18 cellular contexts compared by ENCODE assay signal in genomic region chr13:31274345-31274870, GRCh38.
DNase-seq lines count a peak whose midpoint lies in the region; ATAC-seq and TF ChIP-seq lines count a peak whose summit lies in the region.
"Had no signal": no experiment of that assay in that cellular context is flagged by ENCODE, and none has a peak within 500 bp of the region (broad histone marks: within the 10 kb centered on the region; RNA-seq: fewer than 3 reads in every experiment).

No MANE protein-coding gene starts in this region.

- no peak overlapping the region for H3K4me3 Mint-ChIP-seq in endodermal cell
- no peak overlapping the region for H3K4me3 Mint-ChIP-seq in nephron progenitor cell
- H3K4me3 Mint-ChIP-seq: CD4-positive, alpha-beta memory T cell had no signal

- peak overlapping the region; percentile 83 for H3K27ac ChIP-seq in endodermal cell (ENCODE audit: low read depth, low read length)
- H3K27ac ChIP-seq in foreskin keratinocyte = no peak overlapping the region
- H3K27ac ChIP-seq: KMS-11 had no signal

- no peak for TF ChIP-seq CTCF in endodermal cell (conservative IDR thresholded peaks at IDR 0.05)
- TF ChIP-seq CTCF in nephron progenitor cell (IDR thresholded peaks at IDR 0.05) = no peak
- TF ChIP-seq CTCF in foreskin keratinocyte (conservative IDR thresholded peaks at IDR 0.05) = no peak

- DNase-seq in EH (ENCODE audit: low read depth) = peak; percentile 29
- peak; percentile 33 for DNase-seq in M059J (ENCODE audit: low read depth)
- DNase-seq in endodermal cell = no peak
- DNase-seq in nephron progenitor cell = no peak
- no peak for DNase-seq in T-helper 1 cell
- DNase-seq in sciatic nerve (ENCODE audit: low spot score) = no peak
- DNase-seq in foreskin keratinocyte = no peak
- DNase-seq: CD4-positive, alpha-beta memory T cell; GOT3; MG63; NCI-H1092; NCI-H1694 treated with DMSO at 0.1 percent for 48 hours; NCI-H2107; NCI-H226; NCI-H524 treated with DMSO at 0.1 percent for 48 hours had no signal

- peaks cover 43% of the 10 kb centered on the region for H3K36me3 ChIP-seq in endodermal cell (ENCODE audit: control insufficient read depth, insufficient read depth, low read length)
- H3K36me3 ChIP-seq: MG63 had no signal

- H3K9me3 Mint-ChIP-seq in endodermal cell (peaks cover 37% of the 10 kb centered on the region), nephron progenitor cell (peaks cover 37% of the 10 kb centered on the region)

- ATAC-seq in sciatic nerve (no peak), foreskin keratinocyte (no peak), GM18868 (IDR thresholded peaks at IDR 0.05; ENCODE audit: unreplicated experiment) (no peak)
- ATAC-seq: HepG2 had no signal

- H3K4me1 Mint-ChIP-seq in endodermal cell = peaks cover under 1% of the 10 kb centered on the region
- H3K4me1 Mint-ChIP-seq in nephron progenitor cell = no peaks in the 10 kb centered on the region
- H3K4me1 Mint-ChIP-seq: CD4-positive, alpha-beta memory T cell had no signal

- H3K4me3 ChIP-seq in endodermal cell (ENCODE audit: low read length) = no peak overlapping the region
- H3K4me3 ChIP-seq: MG63 had no signal

- H3K27ac Mint-ChIP-seq in endodermal cell (no peak overlapping the region), nephron progenitor cell (peak overlapping the region; percentile 14)
- H3K27ac Mint-ChIP-seq: CD4-positive, alpha-beta memory T cell had no signal

- no peak overlapping the region for H3K9ac ChIP-seq in endodermal cell (ENCODE audit: extremely low read depth, low read length, poor library complexity, severe bottlenecking)
- H3K9ac ChIP-seq: KMS-11 had no signal

- WGBS in endodermal cell (ENCODE audit: insufficient coverage in 1 of 2, insufficient read length in 1 of 2), 2 experiments = 35 to 83% methylated on average over 2 to 4 of the region's 4 CpGs

- H3K36me3 Mint-ChIP-seq in endodermal cell (ENCODE audit: low read depth) (peaks cover 83% of the 10 kb centered on the region), nephron progenitor cell (ENCODE audit: low read depth) (peaks cover 87% of the 10 kb centered on the region)

- H3K4me1 ChIP-seq in endodermal cell (ENCODE audit: control insufficient read depth, insufficient read depth, low read length) (no peaks in the 10 kb centered on the region), foreskin keratinocyte (no peaks in the 10 kb centered on the region)

- H3K27me3 Mint-ChIP-seq in endodermal cell (ENCODE audit: insufficient read depth) (no peaks in the 10 kb centered on the region), nephron progenitor cell (ENCODE audit: low read depth, poor library complexity) (peaks cover 3% of the 10 kb centered on the region)
- H3K27me3 Mint-ChIP-seq: CD4-positive, alpha-beta memory T cell had no signal

- intact Hi-C loops in sciatic nerve (cut with DNase I) = no loop called here

- H3K27me3 ChIP-seq in endodermal cell (ENCODE audit: control insufficient read depth, insufficient read depth, low read length, poor library complexity, severe bottlenecking) = no peaks in the 10 kb centered on the region
- H3K27me3 ChIP-seq in foreskin keratinocyte = no peaks in the 10 kb centered on the region
- H3K27me3 ChIP-seq: MG63 had no signal

- H3K9me3 ChIP-seq in endodermal cell (ENCODE audit: control insufficient read depth, low read length) = peaks cover 38% of the 10 kb centered on the region
- H3K9me3 ChIP-seq: MG63 had no signal

Comparison
In these comparisons a context has a peak if more than half of its experiments do, and no peak if none do; other contexts are left out.
1. DNase-seq: peak in EH (single experiment) and M059J (single experiment); none in endodermal cell (single experiment), nephron progenitor cell (single experiment), T-helper 1 cell (0 of 5), sciatic nerve (single experiment) and foreskin keratinocyte (0 of 2).